8 cellular contexts compared by ENCODE assay signal in genomic region chr17:7242717-7243576, GRCh38. TPM values are rescaled to one million over a fixed set of nuclear protein-coding genes. Genes with fewer than 3 reads are reported as not detected.
DNase-seq lines count a peak whose midpoint lies in the region; ATAC-seq and TF ChIP-seq lines count a peak whose summit lies in the region.

No MANE protein-coding gene starts in this region.

- H3K4me3 Mint-ChIP-seq in T-helper 2 cell treated with Interferon-gamma antibody and Interleukin-4, amounts not matched to agents 5 μg/mL and 100 μg/mL, for 36 hours: peak overlapping the region; percentile 95

- H3K4me1 ChIP-seq in ascending aorta: peaks cover 8 to 20% of the 10 kb centered on the region in 2 donors
- peaks cover 11% of the 10 kb centered on the region for H3K4me1 ChIP-seq in rectal smooth muscle tissue (ENCODE audit: control insufficient read depth, insufficient read depth, low read length)
- H3K4me1 ChIP-seq in vagina: peaks cover 30% of the 10 kb centered on the region

- ATAC-seq in HG02759 (IDR thresholded peaks at IDR 0.05; ENCODE audit: unreplicated experiment): peak; percentile 46

- peak overlapping the region; percentile 95 for H3K27ac Mint-ChIP-seq in T-helper 2 cell treated with Interferon-gamma antibody and Interleukin-4, amounts not matched to agents 5 μg/mL and 100 μg/mL, for 36 hours

- H3K36me3 ChIP-seq in ascending aorta (peaks cover 26 to 42% of the 10 kb centered on the region in 2 donors), rectal smooth muscle tissue (ENCODE audit: control insufficient read depth, insufficient read depth, low read length) (peaks cover 25% of the 10 kb centered on the region), vagina (peaks cover 0 to 42% of the 10 kb centered on the region in 2 donors)

- no peaks in the 10 kb centered on the region for H3K9me3 ChIP-seq in ascending aorta
- H3K9me3 ChIP-seq in vagina: no peaks in the 10 kb centered on the region

- H3K4me3 ChIP-seq in ascending aorta: peak overlapping the region; percentile 69 to 71
- peak overlapping the region; percentile 84 for H3K4me3 ChIP-seq in rectal smooth muscle tissue (ENCODE audit: low read length)
- H3K4me3 ChIP-seq in vagina: peak overlapping the region; percentile 64 to 100

- peaks cover 51% of the 10 kb centered on the region for H3K36me3 Mint-ChIP-seq in T-helper 2 cell treated with Interferon-gamma antibody and Interleukin-4, amounts not matched to agents 5 μg/mL and 100 μg/mL, for 36 hours (ENCODE audit: low read depth)

- TF ChIP-seq POLR2A in GM10847 (IDR thresholded peaks at IDR 0.05; ENCODE audit: extremely low read depth, insufficient read length) (peak; percentile 34), vagina (IDR thresholded peaks at IDR 0.05) (no peak)

- no peaks in the 10 kb centered on the region for H3K27me3 Mint-ChIP-seq in T-helper 2 cell treated with Interferon-gamma antibody and Interleukin-4, amounts not matched to agents 5 μg/mL and 100 μg/mL, for 36 hours (ENCODE audit: low read depth)

- H3K4me1 Mint-ChIP-seq in T-helper 2 cell treated with Interferon-gamma antibody and Interleukin-4, amounts not matched to agents 5 μg/mL and 100 μg/mL, for 36 hours (ENCODE audit: low read depth): peaks cover 31% of the 10 kb centered on the region

- DNase-seq in NCI-H1694 (lab: John Stamatoyannopoulos, UW): peak; percentile 93
- DNase-seq in T-helper 2 cell treated with Interferon-gamma antibody and Interleukin-4, amounts not matched to agents 5 μg/mL and 100 μg/mL, for 36 hours (ENCODE audit: low spot score): peak; percentile 90
- DNase-seq in ascending aorta (ENCODE audit: low spot score in 2 of 2): peak; percentile 74 to 98
- DNase-seq in hepatic stellate cell (ENCODE audit: low spot score): peak; percentile 94
- DNase-seq in vagina (ENCODE audit: extremely low spot score in 2 of 2): no peak

- H3K27me3 ChIP-seq in ascending aorta (no peaks in the 10 kb centered on the region), rectal smooth muscle tissue (ENCODE audit: control insufficient read depth, insufficient read depth, low read length) (no peaks in the 10 kb centered on the region), vagina (no peaks in the 10 kb centered on the region)

- H3K9ac ChIP-seq in rectal smooth muscle tissue (ENCODE audit: low read length): peak overlapping the region; percentile 88

- H3K9me3 Mint-ChIP-seq in T-helper 2 cell treated with Interferon-gamma antibody and Interleukin-4, amounts not matched to agents 5 μg/mL and 100 μg/mL, for 36 hours: no peaks in the 10 kb centered on the region

- H3K27ac ChIP-seq in ascending aorta (peak overlapping the region; percentile 88 to 94), rectal smooth muscle tissue (ENCODE audit: low read depth, low read length) (peak overlapping the region; percentile 98), vagina (peak overlapping the region; percentile 99)

- TF ChIP-seq CTCF in ascending aorta (IDR thresholded peaks at IDR 0.05) (no peak), vagina (IDR thresholded peaks at IDR 0.05) (no peak)

- intact Hi-C loops in ascending aorta (cut with DNase I): loop anchor here (1.0 to 5.0 kb wide), 4 partner anchors 8 to 444 kb away; partner anchors contain the start of genes CTDNEP1, KCTD11, POLR2A and TP53
- intact Hi-C loops in vagina (cut with DNase I): no loop called here

RNA-seq across cellular contexts. Expression of gene GABARAP, which starts 0.7 kb away (rescaled TPM):
- total RNA-seq in ascending aorta (422 TPM), vagina (395 TPM)

RNA-seq across cellular contexts. Expression of gene PHF23, which starts 3.7 kb away (rescaled TPM):
- total RNA-seq in ascending aorta (13.3 TPM), vagina (24.8 TPM)

RNA-seq across cellular contexts. Expression of gene CTDNEP1, which starts 8.6 kb away (rescaled TPM):
- total RNA-seq in ascending aorta (81.4 TPM), vagina (64.6 TPM)

RNA-seq across cellular contexts. Expression of gene DVL2, which starts 8.6 kb away (rescaled TPM):
- total RNA-seq in ascending aorta: 17.2 TPM
- total RNA-seq in vagina: 53.0 TPM

RNA-seq across cellular contexts. Expression of gene ELP5, which starts 9.1 kb away (rescaled TPM):
- total RNA-seq in ascending aorta (106 TPM), vagina (30.9 TPM)

Comparison
In these comparisons a context has a peak if more than half of its experiments do, and no peak if none do; other contexts are left out.
1. DNase-seq: peak in NCI-H1694 (single experiment), T-helper 2 cell treated with Interferon-gamma antibody and Interleukin-4, amounts not matched to agents 5 μg/mL and 100 μg/mL, for 36 hours (single experiment), ascending aorta (2 of 2) and hepatic stellate cell (single experiment); none in vagina (0 of 2).
2. Peak in every context shown above with its lines, with median percentiles within 50 percentile points of each other: H3K27ac ChIP-seq and H3K4me3 ChIP-seq.